In the genomic region with DNA sequence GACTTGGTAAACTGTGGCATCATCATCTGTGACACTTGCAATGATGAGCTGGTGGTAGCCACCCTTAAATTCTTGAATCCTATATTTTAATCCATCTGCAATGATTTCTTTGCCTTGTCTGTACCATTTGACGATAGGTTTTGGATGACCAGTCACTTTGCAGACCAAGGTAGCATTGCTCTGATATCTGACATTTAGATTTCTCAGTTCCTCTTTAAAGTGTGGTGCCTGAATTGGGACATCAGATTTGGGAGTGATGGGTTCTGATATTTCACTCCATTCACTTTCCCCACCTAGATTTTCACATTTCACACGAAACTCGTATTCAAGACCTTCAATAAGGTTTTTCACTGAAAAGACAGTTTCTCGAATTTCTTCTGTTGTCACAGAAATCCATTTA, we compare ENCODE assay signal across 26 cellular contexts.
"Had no signal": no experiment of that assay in that cellular context is flagged by ENCODE, and none has a peak within 500 bp of the region (broad histone marks: within the 10 kb centered on the region; RNA-seq: fewer than 3 reads in every experiment).

No MANE protein-coding gene starts in this region.

- H3K9me3 Mint-ChIP-seq: activated CD8-positive, alpha-beta T cell treated with anti-CD3 and anti-CD28 coated beads for 36 hours; activated T-helper 17 cell treated with anti-CD3 and anti-CD28 coated beads, Interleukin-2, amount 50 U/mL, for 72 hours; central memory CD8-positive, alpha-beta T cell had no signal

- H3K27ac Mint-ChIP-seq: activated CD4-positive, alpha-beta T cell treated with anti-CD3 and anti-CD28 coated beads, Interleukin-2, amount 10 ng/mL, durations not matched to agents 24 days and 14 days; activated CD8-positive, alpha-beta T cell treated with anti-CD3 and anti-CD28 coated beads for 36 hours; activated naive CD8-positive, alpha-beta T cell treated with anti-CD3 and anti-CD28 coated beads for 36 hours; activated T-cell treated with anti-CD3 and anti-CD28 coated beads, Interleukin-2, amount 50 U/mL, for 72 hours; activated T-helper 17 cell treated with anti-CD3 and anti-CD28 coated beads, Interleukin-2, amount 50 U/mL, for 72 hours had no signal

- H3K4me3 ChIP-seq: cardiac muscle cell, SJCRH30, SK-N-MC had no signal

- H3K27ac ChIP-seq: cardiac muscle cell, SJCRH30, SK-N-MC, WERI-Rb-1 had no signal

- H3K4me3 Mint-ChIP-seq: activated CD4-positive, alpha-beta T cell treated with anti-CD3 and anti-CD28 coated beads, Interleukin-2, amount 10 ng/mL, durations not matched to agents 24 days and 14 days; activated CD8-positive, alpha-beta T cell treated with anti-CD3 and anti-CD28 coated beads for 36 hours; activated naive CD8-positive, alpha-beta T cell treated with anti-CD3 and anti-CD28 coated beads for 36 hours; activated T-cell treated with anti-CD3 and anti-CD28 coated beads, Interleukin-2, amount 50 U/mL, for 72 hours; activated T-helper 17 cell treated with anti-CD3 and anti-CD28 coated beads, Interleukin-2, amount 50 U/mL, for 72 hours; central memory CD8-positive, alpha-beta T cell had no signal

- H3K27me3 Mint-ChIP-seq: activated CD4-positive, alpha-beta T cell treated with anti-CD3 and anti-CD28 coated beads, Interleukin-2, amount 10 ng/mL, durations not matched to agents 24 days and 14 days; activated CD8-positive, alpha-beta T cell treated with anti-CD3 and anti-CD28 coated beads for 36 hours; activated naive CD8-positive, alpha-beta T cell treated with anti-CD3 and anti-CD28 coated beads for 36 hours; activated T-helper 17 cell treated with anti-CD3 and anti-CD28 coated beads, Interleukin-2, amount 50 U/mL, for 72 hours; central memory CD8-positive, alpha-beta T cell had no signal

- H3K4me1 ChIP-seq: SJCRH30 had no signal

- H3K9me3 ChIP-seq: SJCRH30 had no signal

- ATAC-seq: activated CD8-positive, alpha-beta T cell treated with anti-CD3 and anti-CD28 coated beads for 36 hours; activated T-cell treated with anti-CD3 and anti-CD28 coated beads, Interleukin-2, amount 50 U/mL, for 72 hours; activated T-helper 17 cell treated with anti-CD3 and anti-CD28 coated beads, Interleukin-2, amount 50 U/mL, for 72 hours; Panc1 had no signal

- H3K27me3 ChIP-seq: cardiac muscle cell, SJCRH30 had no signal

- DNase-seq: activated CD4-positive, alpha-beta T cell treated with anti-CD3 and anti-CD28 coated beads, Interleukin-2, amount 10 ng/mL, durations not matched to agents 24 days and 14 days; activated CD4-positive, alpha-beta T cell treated with anti-CD3 and anti-CD28 coated beads, Interleukin-2, amount 50 U/mL, for 4 hours; activated CD8-positive, alpha-beta T cell treated with anti-CD3 and anti-CD28 coated beads for 36 hours; activated effector memory CD4-positive, alpha-beta T cell treated with anti-CD3 and anti-CD28 coated beads, Interleukin-2, amount 50 U/mL, for 16 hours; activated naive CD4-positive, alpha-beta T cell; activated naive CD4-positive, alpha-beta T cell treated with anti-CD3 and anti-CD28 coated beads, Interleukin-2, amount 50 U/mL, for 16 hours; activated naive CD8-positive, alpha-beta T cell treated with anti-CD3 and anti-CD28 coated beads for 36 hours; activated T-cell treated with anti-CD3 and anti-CD28 coated beads, Interleukin-2, amount 50 U/mL, for 1 hour; activated T-cell treated with anti-CD3 and anti-CD28 coated beads, Interleukin-2, amount 50 U/mL, for 72 hours; amniotic stem cell; aorta; NCI-H1092; NCI-H1436 treated with DMSO at 0.1 percent for 48 hours; NCI-H1694 treated with DMSO at 0.1 percent for 48 hours; NCI-H2029; NCI-H345; NCI-H524 treated with DMSO at 0.1 percent for 48 hours; SHP77; SJCRH30; T1000; WERI-Rb-1 had no signal
